Comparison of ENCODE assay signal across 8 cellular contexts in genomic region chr1:38500352-38500751, GRCh38.
DNase-seq lines count a peak whose midpoint lies in the region; ATAC-seq, FAIRE-seq and TF ChIP-seq lines count a peak whose summit lies in the region.

No MANE protein-coding gene starts in this region.

- H3K4me2 ChIP-seq in H9 (ENCODE audit: insufficient read depth, insufficient read length, low read length) (no peak overlapping the region), K562 (ENCODE audit: insufficient read depth, low read length) (no peak overlapping the region)

- no peak overlapping the region for H2AK5ac ChIP-seq in H9 (ENCODE audit: insufficient read length, low read length)

- H4K20me1 ChIP-seq in H9 (ENCODE audit: control insufficient read depth, insufficient read depth, insufficient read length) (no peaks in the 10 kb centered on the region), K562 (replicated peaks; ENCODE audit: control insufficient read depth, insufficient read depth, low read length) (no peaks in the 10 kb centered on the region)

- no peak overlapping the region for H2BK20ac ChIP-seq in H9 (ENCODE audit: low read depth, low read length, poor library complexity, severe bottlenecking)

- no peak overlapping the region for H2BK5ac ChIP-seq in H9 (ENCODE audit: insufficient read length, low read length)

- no peak overlapping the region for H2BK120ac ChIP-seq in H9 (ENCODE audit: low read depth, low read length, poor library complexity, severe bottlenecking)

- H3K27me3 ChIP-seq in BE2C (no peaks in the 10 kb centered on the region), H9 (ENCODE audit: insufficient read depth, low read length) (no peaks in the 10 kb centered on the region; the same call in 1 of the 2 replicates), K562 (ENCODE audit: control insufficient read depth in 2 of 2, insufficient read depth in 2 of 2, low read length in 2 of 2) (peaks cover 0 to 3% of the 10 kb centered on the region in 2 experiments; a peak in 4 of 5 replicates), right lobe of liver (no peaks in the 10 kb centered on the region)

- H3K9me1 ChIP-seq in K562 (ENCODE audit: control insufficient read depth, insufficient read depth, low read length) = no peaks in the 10 kb centered on the region

- BruUV-seq in K562 (replicated peaks; lab: Mats Ljungman, UMichigan) = no TSS peak

- no peak overlapping the region for H3K27ac Mint-ChIP-seq in H9
- no peak overlapping the region for H3K27ac Mint-ChIP-seq in activated T-helper 1 cell treated with anti-CD3 and anti-CD28 coated beads, Interleukin-12 subunit alpha, Interleukin-12 subunit beta, Interleukin-2, Interleukin-4 antibody, amounts not matched to agents 30 ng/mL and 10 ng/mL and 1 ng/mL, durations not matched to agents 14 hours and 24 hours and 36 hours

- H3K4me3 Mint-ChIP-seq in H9 = no peak overlapping the region
- no peak overlapping the region for H3K4me3 Mint-ChIP-seq in activated T-helper 1 cell treated with anti-CD3 and anti-CD28 coated beads, Interleukin-12 subunit alpha, Interleukin-12 subunit beta, Interleukin-2, Interleukin-4 antibody, amounts not matched to agents 30 ng/mL and 10 ng/mL and 1 ng/mL, durations not matched to agents 14 hours and 24 hours and 36 hours

- TF ChIP-seq CTCF in BE2C (IDR thresholded peaks at IDR 0.05; ENCODE audit: low read depth, low read length) = peak; percentile 52
- TF ChIP-seq CTCF in H9 (conservative IDR thresholded peaks at IDR 0.05) = peak; percentile 67
- TF ChIP-seq CTCF in K562 (IDR thresholded peaks at IDR 0.05 in 2 of 3, conservative IDR thresholded peaks at IDR 0.05 in 1 of 3; ENCODE audit: insufficient read depth in 2 of 3, low read depth in 1 of 3, low read length in 3 of 3) = peak in 2 of 3 experiments; percentile 59 to 62; a peak in 4 of 6 replicates
- TF ChIP-seq CTCF in right lobe of liver (IDR thresholded peaks at IDR 0.05) = peak; percentile 7 to 18 (median 12)

- no peak overlapping the region for H3K4me3 ChIP-seq in BE2C (ENCODE audit: low read depth, low read length)
- no peak overlapping the region for H3K4me3 ChIP-seq in K562
- H3K4me3 ChIP-seq in right lobe of liver = no peak overlapping the region

- no peak overlapping the region for H3K56ac ChIP-seq in H9 (ENCODE audit: insufficient read length, low read depth, low read length)

- H3K14ac ChIP-seq in H9 (ENCODE audit: insufficient read depth, low read length) = no peak overlapping the region

- no CpG with 5 or more reads among the region's 2 CpGs for WGBS in H9 (ENCODE audit: extremely low coverage, insufficient read length, low lambda C conversion rate)
- WGBS in K562 (ENCODE audit: insufficient coverage, low coverage, missing lambda C conversion rate) = 27% methylated on average over 2 of the region's 2 CpGs
- WGBS in right lobe of liver (ENCODE audit: insufficient coverage, low coverage, low lambda C conversion rate, missing lambda C conversion rate) = 76% methylated on average over 2 of the region's 2 CpGs

- H3K27ac ChIP-seq in H9 (ENCODE audit: insufficient read length, low read depth, low read length) = no peak overlapping the region
- H3K27ac ChIP-seq in K562 (ENCODE audit: extremely low read depth, low read depth, low read length) = no peak overlapping the region
- no peak overlapping the region for H3K27ac ChIP-seq in right lobe of liver

- in situ Hi-C loops in K562 (cut with MboI) = no loop called here

- no peaks in the 10 kb centered on the region for H3K36me3 ChIP-seq in BE2C
- no peaks in the 10 kb centered on the region for H3K36me3 ChIP-seq in K562 (ENCODE audit: control insufficient read depth, insufficient read depth, low read length)
- H3K36me3 ChIP-seq in right lobe of liver = no peaks in the 10 kb centered on the region

- no peak overlapping the region for H3K23ac ChIP-seq in H9 (ENCODE audit: insufficient read length, low read depth, low read length)

- H4K8ac ChIP-seq in H9 (replicated peaks; ENCODE audit: insufficient read length, low read depth, low read length) = no peak overlapping the region

- H2BK12ac ChIP-seq in H9 (ENCODE audit: insufficient read length, low read depth, low read length) = no peak overlapping the region

- TF ChIP-seq EP300 in K562 (IDR thresholded peaks at IDR 0.05; ENCODE audit: low read length) = no peak

- H2AFZ ChIP-seq in H9 (ENCODE audit: low read length) (no peak overlapping the region), K562 (ENCODE audit: low read depth, low read length) (peak overlapping the region; percentile 33; the same call in 1 of the 2 replicates)

- ATAC-seq in K562 = peak; percentile 80
- no peak for ATAC-seq in right lobe of liver
- ATAC-seq in GM19351 (IDR thresholded peaks at IDR 0.05; ENCODE audit: unreplicated experiment) = no peak
- no peak for ATAC-seq in GM19324 (IDR thresholded peaks at IDR 0.05; ENCODE audit: low FRiP score, unreplicated experiment)

- no peaks in the 10 kb centered on the region for H3K79me1 ChIP-seq in H9 (ENCODE audit: insufficient read depth, low read depth, low read length, poor library complexity, severe bottlenecking)

- POLR2A ChIA-PET in K562 (lab: Yijun Ruan, JAX) = interaction anchor here (0.6 to 1.8 kb wide), 3 partner anchors 9 to 474 kb away, joined by 3 to 8 read pairs (median 4); no protein-coding TSS in a partner anchor

- no peaks in the 10 kb centered on the region for H3K79me2 ChIP-seq in H9 (ENCODE audit: insufficient read depth, low read length)
- no peaks in the 10 kb centered on the region for H3K79me2 ChIP-seq in K562 (ENCODE audit: control insufficient read depth, insufficient read depth, low read length)

- H3K9me3 ChIP-seq in BE2C (no peaks in the 10 kb centered on the region), H9 (ENCODE audit: control insufficient read depth, low read depth, low read length) (no peaks in the 10 kb centered on the region), K562 (replicated peaks; ENCODE audit: control insufficient read depth, insufficient read depth, low read depth, low read length) (no peaks in the 10 kb centered on the region), right lobe of liver (no peaks in the 10 kb centered on the region)

- H3K4me1 Mint-ChIP-seq in H9 = peaks cover 42% of the 10 kb centered on the region in 2 experiments
- peaks cover 5% of the 10 kb centered on the region for H3K4me1 Mint-ChIP-seq in activated T-helper 1 cell treated with anti-CD3 and anti-CD28 coated beads, Interleukin-12 subunit alpha, Interleukin-12 subunit beta, Interleukin-2, Interleukin-4 antibody, amounts not matched to agents 30 ng/mL and 10 ng/mL and 1 ng/mL, durations not matched to agents 14 hours and 24 hours and 36 hours (ENCODE audit: low read depth)

- H3K18ac ChIP-seq in H9 (ENCODE audit: insufficient read length, low read depth, low read length) = no peak overlapping the region

- intact Hi-C loops in K562 (cut with micrococcal nuclease) (loop anchor here (10.0 kb wide), 1 partner anchor 466 kb away; no protein-coding TSS in a partner anchor), right lobe of liver (cut with DNase I) (no loop called here)
- intact Hi-C loops in activated T-helper 1 cell treated with anti-CD3 and anti-CD28 coated beads, Interleukin-12 subunit alpha, Interleukin-12 subunit beta, Interleukin-2, Interleukin-4 antibody, amounts not matched to agents 30 ng/mL and 10 ng/mL and 1 ng/mL, durations not matched to agents 14 hours and 24 hours and 36 hours (cut with micrococcal nuclease) = no loop called here

- H2BK15ac ChIP-seq in H9 (ENCODE audit: low read depth, low read length) = no peak overlapping the region

- H3K4me1 ChIP-seq in BE2C (no peaks in the 10 kb centered on the region), H9 (ENCODE audit: insufficient read depth, low read length) (peaks cover 16% of the 10 kb centered on the region; the same call in 1 of the 2 replicates), K562 (replicated peaks in 1 of 2; ENCODE audit: control insufficient read depth in 2 of 2, insufficient read depth in 2 of 2, low read length in 2 of 2) (no peaks in the 10 kb centered on the region), right lobe of liver (no peaks in the 10 kb centered on the region)

- TF ChIP-seq RAD21 in K562 (CRISPR knock-in tag; conservative IDR thresholded peaks at IDR 0.05 in 1 of 2, IDR thresholded peaks at IDR 0.05 in 1 of 2) = peak in 1 of 2 experiments; percentile 41; a peak in 1 of 4 replicates

- FAIRE-seq in K562 (lab: Jason Lieb, UNC) = peak; percentile 32

- H3K27me3 Mint-ChIP-seq in H9 (ENCODE audit: low read depth) = peaks cover 9% of the 10 kb centered on the region
- peaks cover 13% of the 10 kb centered on the region for H3K27me3 Mint-ChIP-seq in activated T-helper 1 cell treated with anti-CD3 and anti-CD28 coated beads, Interleukin-12 subunit alpha, Interleukin-12 subunit beta, Interleukin-2, Interleukin-4 antibody, amounts not matched to agents 30 ng/mL and 10 ng/mL and 1 ng/mL, durations not matched to agents 14 hours and 24 hours and 36 hours (ENCODE audit: insufficient read depth)

- H3T11ph ChIP-seq in H9 (ENCODE audit: low read length) = no peak overlapping the region

- H3K9ac ChIP-seq in H9 (ENCODE audit: extremely low read depth, insufficient read length, low read length) (no peak overlapping the region), K562 (ENCODE audit: insufficient read depth in 1 of 2, low read depth in 2 of 2, low read length in 2 of 2) (no peak overlapping the region)

- H4K91ac ChIP-seq in H9 (ENCODE audit: insufficient read length, low read depth, low read length) = no peak overlapping the region

- no peaks in the 10 kb centered on the region for H3K9me3 Mint-ChIP-seq in H9
- no peaks in the 10 kb centered on the region for H3K9me3 Mint-ChIP-seq in activated T-helper 1 cell treated with anti-CD3 and anti-CD28 coated beads, Interleukin-12 subunit alpha, Interleukin-12 subunit beta, Interleukin-2, Interleukin-4 antibody, amounts not matched to agents 30 ng/mL and 10 ng/mL and 1 ng/mL, durations not matched to agents 14 hours and 24 hours and 36 hours

- DNase-seq in BE2C (peak; percentile 6), H9 (no peak), K562 (ENCODE audit: extremely low read depth in 1 of 4, low spot score in 3 of 4) (peak in 2 of 4 experiments; percentile 58 to 61), right lobe of liver (no peak), midbrain (lab: John Stamatoyannopoulos, UW) (no peak)
- DNase-seq in activated T-helper 1 cell treated with anti-CD3 and anti-CD28 coated beads, Interleukin-12 subunit alpha, Interleukin-12 subunit beta, Interleukin-2, Interleukin-4 antibody, amounts not matched to agents 30 ng/mL and 10 ng/mL and 1 ng/mL, durations not matched to agents 14 hours and 24 hours and 36 hours (ENCODE audit: low spot score) = no peak

- no peaks in the 10 kb centered on the region for H3K23me2 ChIP-seq in H9 (ENCODE audit: insufficient read length, low read depth, low read length, poor library complexity, severe bottlenecking)

- no peaks in the 10 kb centered on the region for H3K36me3 Mint-ChIP-seq in H9 (ENCODE audit: insufficient read depth in 1 of 3, low read depth in 3 of 3)
- no peaks in the 10 kb centered on the region for H3K36me3 Mint-ChIP-seq in activated T-helper 1 cell treated with anti-CD3 and anti-CD28 coated beads, Interleukin-12 subunit alpha, Interleukin-12 subunit beta, Interleukin-2, Interleukin-4 antibody, amounts not matched to agents 30 ng/mL and 10 ng/mL and 1 ng/mL, durations not matched to agents 14 hours and 24 hours and 36 hours (ENCODE audit: low read depth)

- CTCF ChIA-PET in K562 (lab: Yijun Ruan, JAX; ENCODE audit: low intra/inter-chr PET ratio) = no interaction called here

- H4K5ac ChIP-seq in H9 (ENCODE audit: insufficient read length, low read depth, low read length) = no peak overlapping the region

- TF ChIP-seq POLR2A in K562 (conservative IDR thresholded peaks at IDR 0.05) = no peak
- TF ChIP-seq POLR2A in right lobe of liver (IDR thresholded peaks at IDR 0.05) = no peak

- H3K4ac ChIP-seq in H9 (ENCODE audit: low read depth, low read length) = no peak overlapping the region

Comparison
In these comparisons a context has a peak if more than half of its experiments do, and no peak if none do; other contexts are left out.
1. CTCF ChIP-seq: peak in every context shown above with its lines; median percentile 67 in H9; 60 in K562; 52 in BE2C; 12 in right lobe of liver.